Comparison of ENCODE assay signal across 10 cellular contexts in genomic region chr1:183090386-183091006, GRCh38.
DNase-seq lines count a peak whose midpoint lies in the region; ATAC-seq and TF ChIP-seq lines count a peak whose summit lies in the region.
"Had no signal": no experiment of that assay in that cellular context is flagged by ENCODE, and none has a peak within 500 bp of the region (broad histone marks: within the 10 kb centered on the region; RNA-seq: fewer than 3 reads in every experiment).

No MANE protein-coding gene starts in this region.

- no peaks in the 10 kb centered on the region for H3K36me3 ChIP-seq in esophagus squamous epithelium
- no peaks in the 10 kb centered on the region for H3K36me3 ChIP-seq in mucosa of rectum (ENCODE audit: control insufficient read depth in 2 of 2, insufficient read depth in 2 of 2, low read length in 2 of 2)
- H3K36me3 ChIP-seq in vagina = no peaks in the 10 kb centered on the region

- TF ChIP-seq CTCF in esophagus squamous epithelium (IDR thresholded peaks at IDR 0.05) = no peak
- no peak for TF ChIP-seq CTCF in vagina (IDR thresholded peaks at IDR 0.05)

- intact Hi-C loops in esophagus squamous epithelium (cut with DNase I) (no loop called here), vagina (cut with DNase I) (no loop called here)

- WGBS in esophagus squamous epithelium, 2 donors = 50 to 54% methylated on average over 5 of the region's 5 CpGs

- no peak overlapping the region for H3K4me3 ChIP-seq in esophagus squamous epithelium
- H3K4me3 ChIP-seq in mucosa of rectum (ENCODE audit: low read length in 2 of 2) = no peak overlapping the region
- no peak overlapping the region for H3K4me3 ChIP-seq in vagina

- ATAC-seq in HG03108 (IDR thresholded peaks at IDR 0.05; ENCODE audit: unreplicated experiment) (no peak), HG03439 (IDR thresholded peaks at IDR 0.05; ENCODE audit: unreplicated experiment) (no peak)

- H3K9me3 ChIP-seq in esophagus squamous epithelium (no peaks in the 10 kb centered on the region), mucosa of rectum (ENCODE audit: control insufficient read depth in 2 of 2, low read length in 2 of 2) (no peaks in the 10 kb centered on the region), vagina (no peaks in the 10 kb centered on the region)

- peaks cover 0 to 59% (median 5%) of the 10 kb centered on the region in 3 donors for H3K4me1 ChIP-seq in esophagus squamous epithelium
- peaks cover 0 to 3% of the 10 kb centered on the region in 2 donors for H3K4me1 ChIP-seq in mucosa of rectum (ENCODE audit: control insufficient read depth in 2 of 2, insufficient read depth in 2 of 2, low read length in 2 of 2)
- H3K4me1 ChIP-seq in vagina = peaks cover 80% of the 10 kb centered on the region

- DNase-seq in NCI-H82 (lab: John Stamatoyannopoulos, UW) = peak; percentile 52
- no peak for DNase-seq in NCI-H82 treated with DMSO at 0.1 percent for 48 hours (lab: John Stamatoyannopoulos, UW; ENCODE audit: unreplicated experiment)
- no peak for DNase-seq in esophagus squamous epithelium (lab: John Stamatoyannopoulos, UW)
- no peak for DNase-seq in vagina (ENCODE audit: extremely low spot score in 2 of 2)
- DNase-seq in glomerular visceral epithelial cell (ENCODE audit: extremely low spot score) = no peak
- DNase-seq: activated CD4-positive, CD25-positive, alpha-beta regulatory T cell; activated naive CD4-positive, alpha-beta T cell treated with anti-CD3 and anti-CD28 coated beads, Interleukin-2, amount 50 U/mL, for 16 hours had no signal

- H3K27ac ChIP-seq in esophagus squamous epithelium = peak overlapping the region in 3 of 4 donors; percentile 45 to 64 (median 45)
- peak overlapping the region; percentile 45 to 66 for H3K27ac ChIP-seq in mucosa of rectum (ENCODE audit: low read depth in 2 of 2, low read length in 2 of 2)
- H3K27ac ChIP-seq in vagina = peak overlapping the region; percentile 46

- TF ChIP-seq POLR2A in esophagus squamous epithelium (IDR thresholded peaks at IDR 0.05) (no peak), vagina (IDR thresholded peaks at IDR 0.05) (no peak)

- no peak overlapping the region for H3K9ac ChIP-seq in mucosa of rectum (ENCODE audit: low read depth in 1 of 2, low read length in 2 of 2)

- H3K27me3 ChIP-seq in esophagus squamous epithelium = no peaks in the 10 kb centered on the region
- H3K27me3 ChIP-seq in mucosa of rectum (ENCODE audit: control insufficient read depth in 2 of 2, insufficient read depth in 2 of 2, low read length in 2 of 2) = no peaks in the 10 kb centered on the region
- no peaks in the 10 kb centered on the region for H3K27me3 ChIP-seq in vagina
